Comparison of ENCODE assay signal across 9 cellular contexts in the genomic region with DNA sequence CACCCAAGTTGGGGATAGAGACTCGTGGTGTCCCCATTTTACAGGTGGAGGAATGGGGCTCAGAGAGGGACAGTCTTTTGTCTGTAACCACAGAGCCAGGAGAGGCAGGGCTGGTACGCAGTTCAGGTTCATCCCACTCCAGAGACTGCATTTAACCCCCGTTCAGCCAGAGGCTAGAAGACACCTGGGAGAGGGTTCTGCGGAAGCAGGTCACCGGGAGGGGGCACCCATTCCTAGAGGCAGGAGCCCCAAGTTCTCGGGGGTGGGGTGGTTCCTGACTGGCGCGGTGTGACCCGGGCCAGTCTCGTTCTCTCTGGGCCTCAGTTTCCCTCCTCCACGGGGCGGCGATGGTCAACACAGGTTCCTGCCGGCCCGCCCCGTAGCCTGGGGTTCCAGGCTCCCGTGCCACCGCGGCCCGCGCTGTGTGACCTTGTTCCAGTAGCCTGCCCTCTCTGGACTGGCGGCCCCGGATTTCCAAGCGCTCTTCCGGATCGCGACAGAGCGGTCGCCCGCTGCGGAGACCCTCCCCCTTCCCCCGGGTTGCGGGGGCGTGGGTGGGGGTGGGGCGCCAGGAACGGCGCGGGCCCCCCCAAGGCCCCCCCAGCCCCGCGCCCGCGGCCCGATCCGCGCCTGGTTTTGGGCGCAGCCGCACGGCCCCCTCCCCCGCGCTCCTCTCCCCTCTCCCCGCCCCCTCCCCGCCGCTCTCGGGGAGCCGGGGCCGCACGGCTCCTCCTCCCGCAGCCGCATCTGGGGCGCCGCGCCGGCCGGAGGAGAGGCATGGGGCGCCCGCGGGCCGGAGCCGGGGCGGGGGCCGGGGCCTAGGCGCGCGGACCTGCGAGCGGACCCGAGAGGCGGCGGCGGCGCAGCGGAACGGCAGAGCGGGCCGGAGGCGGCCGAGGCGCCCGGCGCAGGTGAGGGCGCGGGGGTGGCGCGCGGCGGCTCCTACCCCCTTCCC. TPM values are rescaled to one million over a fixed set of nuclear protein-coding genes. Genes with fewer than 3 reads are reported as not detected.
DNase-seq lines count a peak whose midpoint lies in the region; ATAC-seq and FAIRE-seq lines count a peak whose summit lies in the region.
"Had no signal": no experiment of that assay in that cellular context is flagged by ENCODE, and none has a peak within 500 bp of the region (broad histone marks: within the 10 kb centered on the region; RNA-seq: fewer than 3 reads in every experiment).

A gene with protein sequence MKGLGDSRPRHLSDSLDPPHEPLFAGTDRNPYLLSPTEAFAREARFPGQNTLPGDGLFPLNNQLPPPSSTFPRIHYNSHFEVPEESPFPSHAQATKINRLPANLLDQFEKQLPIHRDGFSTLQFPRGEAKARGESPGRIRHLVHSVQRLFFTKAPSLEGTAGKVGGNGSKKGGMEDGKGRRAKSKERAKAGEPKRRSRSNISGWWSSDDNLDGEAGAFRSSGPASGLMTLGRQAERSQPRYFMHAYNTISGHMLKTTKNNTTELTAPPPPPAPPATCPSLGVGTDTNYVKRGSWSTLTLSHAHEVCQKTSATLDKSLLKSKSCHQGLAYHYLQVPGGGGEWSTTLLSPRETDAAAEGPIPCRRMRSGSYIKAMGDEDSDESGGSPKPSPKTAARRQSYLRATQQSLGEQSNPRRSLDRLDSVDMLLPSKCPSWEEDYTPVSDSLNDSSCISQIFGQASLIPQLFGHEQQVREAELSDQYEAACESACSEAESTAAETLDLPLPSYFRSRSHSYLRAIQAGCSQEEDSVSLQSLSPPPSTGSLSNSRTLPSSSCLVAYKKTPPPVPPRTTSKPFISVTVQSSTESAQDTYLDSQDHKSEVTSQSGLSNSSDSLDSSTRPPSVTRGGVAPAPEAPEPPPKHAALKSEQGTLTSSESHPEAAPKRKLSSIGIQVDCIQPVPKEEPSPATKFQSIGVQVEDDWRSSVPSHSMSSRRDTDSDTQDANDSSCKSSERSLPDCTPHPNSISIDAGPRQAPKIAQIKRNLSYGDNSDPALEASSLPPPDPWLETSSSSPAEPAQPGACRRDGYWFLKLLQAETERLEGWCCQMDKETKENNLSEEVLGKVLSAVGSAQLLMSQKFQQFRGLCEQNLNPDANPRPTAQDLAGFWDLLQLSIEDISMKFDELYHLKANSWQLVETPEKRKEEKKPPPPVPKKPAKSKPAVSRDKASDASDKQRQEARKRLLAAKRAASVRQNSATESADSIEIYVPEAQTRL (plus strand): TSS at position 738 of the 955 bp plus-strand sequence. CDS start 125,379 bp downstream, outside the sequence.

- peak within 1 kb of the TSS; percentile 71 for H3K4me3 ChIP-seq in iPS-18a (ENCODE audit: low read length)

- no peak for FAIRE-seq in HTR-8/SVneo (lab: Jason Lieb, UNC)
- FAIRE-seq: A204.1 had no signal

- no peaks in the 10 kb centered on the region for H3K36me3 ChIP-seq in iPS-18a (ENCODE audit: control insufficient read depth, low read depth, low read length)

- peaks cover 71% of the 10 kb centered on the region for H3K27me3 Mint-ChIP-seq in activated naive CD8-positive, alpha-beta T cell treated with anti-CD3 and anti-CD28 coated beads, Interleukin-2, amount 10 ng/mL, durations not matched to agents 7 days and 5 days
- H3K27me3 Mint-ChIP-seq in stimulated activated memory B cell treated with anti-CD40 and anti-IgM and Interleukin-4, amounts not matched to agents 10 μg/mL and 1 μg/mL and 100 μg/mL, for 72 hours = peaks cover 86% of the 10 kb centered on the region

- POLR2A ChIA-PET in activated naive CD8-positive, alpha-beta T cell treated with anti-CD3 and anti-CD28 coated beads, Interleukin-2, amount 10 ng/mL, durations not matched to agents 7 days and 5 days (lab: Charles Lee) = no interaction called here

- H3K36me3 Mint-ChIP-seq in activated naive CD8-positive, alpha-beta T cell treated with anti-CD3 and anti-CD28 coated beads, Interleukin-2, amount 10 ng/mL, durations not matched to agents 7 days and 5 days = no peaks in the 10 kb centered on the region
- no peaks in the 10 kb centered on the region for H3K36me3 Mint-ChIP-seq in stimulated activated memory B cell treated with anti-CD40 and anti-IgM and Interleukin-4, amounts not matched to agents 10 μg/mL and 1 μg/mL and 100 μg/mL, for 72 hours

- no peak within 1 kb of the TSS for H3K27ac Mint-ChIP-seq in activated naive CD8-positive, alpha-beta T cell treated with anti-CD3 and anti-CD28 coated beads, Interleukin-2, amount 10 ng/mL, durations not matched to agents 7 days and 5 days
- H3K27ac Mint-ChIP-seq in stimulated activated memory B cell treated with anti-CD40 and anti-IgM and Interleukin-4, amounts not matched to agents 10 μg/mL and 1 μg/mL and 100 μg/mL, for 72 hours = no peak within 1 kb of the TSS

- peak within 1 kb of the TSS; percentile 24 for H3K9ac ChIP-seq in iPS-18a (ENCODE audit: low read length)

- DNase-seq in DMS53 (lab: John Stamatoyannopoulos, UW) (peak; percentile 46), DMS53 treated with DMSO at 0.1 percent for 48 hours (lab: John Stamatoyannopoulos, UW; ENCODE audit: unreplicated experiment) (no peak), HTR-8/SVneo (ENCODE audit: insufficient read length, low spot score) (no peak), HuH-7 (ENCODE audit: low spot score) (no peak)
- DNase-seq in activated naive CD8-positive, alpha-beta T cell treated with anti-CD3 and anti-CD28 coated beads, Interleukin-2, amount 10 ng/mL, durations not matched to agents 7 days and 5 days = no peak

- H3K4me3 Mint-ChIP-seq in activated naive CD8-positive, alpha-beta T cell treated with anti-CD3 and anti-CD28 coated beads, Interleukin-2, amount 10 ng/mL, durations not matched to agents 7 days and 5 days = no peak within 1 kb of the TSS
- peak within 1 kb of the TSS; percentile 47 for H3K4me3 Mint-ChIP-seq in stimulated activated memory B cell treated with anti-CD40 and anti-IgM and Interleukin-4, amounts not matched to agents 10 μg/mL and 1 μg/mL and 100 μg/mL, for 72 hours

- H3K27ac ChIP-seq in iPS-18a (ENCODE audit: low read length) = no peak within 1 kb of the TSS

- no peaks in the 10 kb centered on the region for H3K9me3 ChIP-seq in iPS-18a (ENCODE audit: control insufficient read depth, low read depth, low read length)

- H3K4me1 Mint-ChIP-seq in activated naive CD8-positive, alpha-beta T cell treated with anti-CD3 and anti-CD28 coated beads, Interleukin-2, amount 10 ng/mL, durations not matched to agents 7 days and 5 days = peaks cover 3% of the 10 kb centered on the region
- peaks cover 4% of the 10 kb centered on the region for H3K4me1 Mint-ChIP-seq in stimulated activated memory B cell treated with anti-CD40 and anti-IgM and Interleukin-4, amounts not matched to agents 10 μg/mL and 1 μg/mL and 100 μg/mL, for 72 hours

- no peak for ATAC-seq in activated naive CD8-positive, alpha-beta T cell treated with anti-CD3 and anti-CD28 coated beads, Interleukin-2, amount 10 ng/mL, durations not matched to agents 7 days and 5 days (ENCODE audit: low read depth)
- no peak for ATAC-seq in stimulated activated memory B cell treated with anti-CD40 and anti-IgM and Interleukin-4, amounts not matched to agents 10 μg/mL and 1 μg/mL and 100 μg/mL, for 72 hours
- ATAC-seq in GM18867 (IDR thresholded peaks at IDR 0.05; ENCODE audit: unreplicated experiment) = no peak

- H3K4me1 ChIP-seq in iPS-18a (ENCODE audit: control insufficient read depth, low read depth, low read length) = peaks cover 5% of the 10 kb centered on the region

- peaks cover 57% of the 10 kb centered on the region for H3K27me3 ChIP-seq in iPS-18a (ENCODE audit: control insufficient read depth, insufficient read depth, low read length)

- no peaks in the 10 kb centered on the region for H3K9me3 Mint-ChIP-seq in activated naive CD8-positive, alpha-beta T cell treated with anti-CD3 and anti-CD28 coated beads, Interleukin-2, amount 10 ng/mL, durations not matched to agents 7 days and 5 days
- no peaks in the 10 kb centered on the region for H3K9me3 Mint-ChIP-seq in stimulated activated memory B cell treated with anti-CD40 and anti-IgM and Interleukin-4, amounts not matched to agents 10 μg/mL and 1 μg/mL and 100 μg/mL, for 72 hours

RNA-seq across cellular contexts. Expression of the gene that starts here (rescaled TPM):
- 10 to 100 TPM; 27.0 to 27.5 TPM for total RNA-seq in activated naive CD8-positive, alpha-beta T cell treated with anti-CD3 and anti-CD28 coated beads, Interleukin-2, amount 10 ng/mL, durations not matched to agents 7 days and 5 days
